In the genomic region with DNA sequence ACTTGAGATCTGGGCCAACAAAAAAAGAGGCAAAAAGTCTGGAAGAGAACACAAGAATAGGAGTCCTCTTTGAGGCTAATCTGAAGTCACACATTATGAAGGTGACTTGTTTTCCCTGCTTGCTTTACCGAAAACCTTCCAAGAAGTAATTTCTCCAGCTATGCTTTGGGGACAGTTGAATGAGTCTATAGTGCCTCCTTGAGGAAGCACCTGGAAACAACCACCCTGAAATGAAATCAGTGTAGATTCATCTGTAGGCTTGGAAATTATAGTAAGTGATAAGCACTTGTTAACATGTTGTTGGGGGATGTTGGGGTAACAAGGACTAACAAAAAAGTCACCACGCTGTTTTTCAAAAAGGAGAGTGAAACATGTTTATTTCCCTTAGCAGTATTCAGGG, we compare ENCODE assay signal across 9 cellular contexts. TPM values are rescaled to one million over a fixed set of nuclear protein-coding genes. Genes with fewer than 3 reads are reported as not detected.
DNase-seq lines count a peak whose midpoint lies in the region; ATAC-seq and TF ChIP-seq lines count a peak whose summit lies in the region.
"Had no signal": no experiment of that assay in that cellular context is flagged by ENCODE, and none has a peak within 500 bp of the region (broad histone marks: within the 10 kb centered on the region; RNA-seq: fewer than 3 reads in every experiment).

No MANE protein-coding gene starts in this region.

- peaks cover 32% of the 10 kb centered on the region for H3K9me3 Mint-ChIP-seq in mesothelial cell of epicardium

- no peaks in the 10 kb centered on the region for H3K4me1 Mint-ChIP-seq in mesothelial cell of epicardium

- ATAC-seq in HG03097 (IDR thresholded peaks at IDR 0.05; ENCODE audit: low FRiP score, unreplicated experiment): no peak
- ATAC-seq in HG02938 (IDR thresholded peaks at IDR 0.05; ENCODE audit: unreplicated experiment): no peak

- no peaks in the 10 kb centered on the region for H3K27me3 Mint-ChIP-seq in mesothelial cell of epicardium (ENCODE audit: low read depth)

- H3K4me3 ChIP-seq in GM12865 (ENCODE audit: low read depth, low read length): no peak overlapping the region
- no peak overlapping the region for H3K4me3 ChIP-seq in fibroblast of mammary gland (ENCODE audit: control insufficient read depth, low read depth, low read length)

- TF ChIP-seq CTCF in 22Rv1 (IDR thresholded peaks at IDR 0.05): peak; percentile 48
- TF ChIP-seq CTCF in GM12865 (IDR thresholded peaks at IDR 0.05; ENCODE audit: insufficient read depth, low read depth, low read length, missing control alignments): peak; percentile 47
- TF ChIP-seq CTCF in fibroblast of mammary gland (conservative IDR thresholded peaks at IDR 0.05; ENCODE audit: control insufficient read depth, insufficient read depth, low read depth, low read length): peak; percentile 88
- no peak for TF ChIP-seq CTCF in mesothelial cell of epicardium (IDR thresholded peaks at IDR 0.05; ENCODE audit: unreplicated experiment)

- H3K4me3 Mint-ChIP-seq in mesothelial cell of epicardium: no peak overlapping the region
- H3K4me3 Mint-ChIP-seq: activated naive CD8-positive, alpha-beta T cell had no signal

- H3K36me3 Mint-ChIP-seq in mesothelial cell of epicardium: no peaks in the 10 kb centered on the region
- H3K36me3 Mint-ChIP-seq: activated naive CD8-positive, alpha-beta T cell had no signal

- peak; percentile 24 for DNase-seq in GM12865 (ENCODE audit: low read depth)
- peak; percentile 26 for DNase-seq in RPMI7951 (ENCODE audit: low read depth)
- DNase-seq in fibroblast of mammary gland (ENCODE audit: low read depth): peak; percentile 62
- DNase-seq in stimulated activated CD4-positive, alpha-beta T cell treated with anti-CD3 and anti-CD28 coated beads, Interleukin-2, amount 100 ng/mL, for 24 hours: no peak
- DNase-seq in mesothelial cell of epicardium (ENCODE audit: low spot score in 2 of 2, unreplicated experiment in 2 of 2): no peak

- no peak overlapping the region for H3K27ac Mint-ChIP-seq in mesothelial cell of epicardium
- H3K27ac Mint-ChIP-seq: activated naive CD8-positive, alpha-beta T cell had no signal

- no peak overlapping the region for H3K27ac ChIP-seq in 22Rv1

RNA-seq across cellular contexts. Expression of a gene that starts 23.4 kb away (rescaled TPM):
- total RNA-seq in RPMI7951 (2014; rRNA removed; shearing (Covaris generic)): not detected in 2 replicates
- not detected in 3 replicates for total RNA-seq in mesothelial cell of epicardium

RNA-seq across cellular contexts. Expression of a gene that starts 41.6 kb away (rescaled TPM):
- under 0.01 TPM in 1 of 2 replicates, not detected in the other for total RNA-seq in RPMI7951 (2014; rRNA removed; shearing (Covaris generic))
- not detected in 3 replicates for total RNA-seq in mesothelial cell of epicardium

Comparison
In these comparisons a context has a peak if more than half of its experiments do, and no peak if none do; other contexts are left out.
1. DNase-seq: peak in GM12865 (single experiment), RPMI7951 (single experiment) and fibroblast of mammary gland (single experiment); none in stimulated activated CD4-positive, alpha-beta T cell treated with anti-CD3 and anti-CD28 coated beads, Interleukin-2, amount 100 ng/mL, for 24 hours (0 of 2) and mesothelial cell of epicardium (0 of 2).